22 cellular contexts compared by ENCODE assay signal in genomic region chr7:68425377-68425776, GRCh38.
A peak's percentile ranks its signal among the peaks of the same experiment; 100 is the strongest.
DNase-seq lines count a peak whose midpoint lies in the region; ATAC-seq, FAIRE-seq and TF ChIP-seq lines count a peak whose summit lies in the region.
"Had no signal": no experiment of that assay in that cellular context is flagged by ENCODE, and none has a peak within 500 bp of the region (broad histone marks: within the 10 kb centered on the region; RNA-seq: fewer than 3 reads in every experiment).

No MANE protein-coding gene starts in this region.

- no peak overlapping the region for H3K4me3 Mint-ChIP-seq in CD8-positive, alpha-beta memory T cell
- H3K4me3 Mint-ChIP-seq: activated CD4-positive, alpha-beta memory T cell treated with anti-CD3 and anti-CD28 coated beads, Interleukin-2, amount 10 ng/mL, durations not matched to agents 7 days and 5 days; activated T-cell treated with anti-CD3 and anti-CD28 coated beads, Interleukin-2, amount 50 U/mL, for 24 hours; T-helper 17 cell; WTC11 had no signal

- no peaks in the 10 kb centered on the region for H4K20me1 ChIP-seq in OCI-LY1 (ENCODE audit: insufficient read depth, low read length)

- H2AFZ ChIP-seq in OCI-LY1 (ENCODE audit: low read length), result no peak overlapping the region

- peaks cover 0 to 4% (median 0%) of the 10 kb centered on the region in 3 donors for H3K36me3 Mint-ChIP-seq in CD8-positive, alpha-beta memory T cell
- H3K36me3 Mint-ChIP-seq: WTC11 had no signal

- H3K9ac ChIP-seq in OCI-LY1 (ENCODE audit: low read length), result no peak overlapping the region

- no peak for ATAC-seq in heart left ventricle
- no peak for ATAC-seq in foreskin keratinocyte
- ATAC-seq in esophagus mucosa, result no peak
- ATAC-seq in GM18505 (IDR thresholded peaks at IDR 0.05; ENCODE audit: unreplicated experiment), result no peak
- ATAC-seq: K562, left ventricle myocardium superior, T-helper 17 cell, WTC11 had no signal

- H3K36me3 ChIP-seq in cardiac muscle cell, result no peaks in the 10 kb centered on the region
- H3K36me3 ChIP-seq in heart left ventricle, result no peaks in the 10 kb centered on the region
- no peaks in the 10 kb centered on the region for H3K36me3 ChIP-seq in OCI-LY1 (ENCODE audit: insufficient read depth, low read length)
- no peaks in the 10 kb centered on the region for H3K36me3 ChIP-seq in small intestine (ENCODE audit: control insufficient read depth in 2 of 2, insufficient read depth in 2 of 2, low read length in 2 of 2)
- no peaks in the 10 kb centered on the region for H3K36me3 ChIP-seq in CD8-positive, alpha-beta memory T cell (ENCODE audit: insufficient read depth, low read length)
- H3K36me3 ChIP-seq: ovary, uterus had no signal

- peaks cover 0 to 2% of the 10 kb centered on the region in 2 donors for H3K27me3 Mint-ChIP-seq in CD8-positive, alpha-beta memory T cell
- H3K27me3 Mint-ChIP-seq: activated CD4-positive, alpha-beta memory T cell treated with anti-CD3 and anti-CD28 coated beads, Interleukin-2, amount 10 ng/mL, durations not matched to agents 7 days and 5 days; activated T-cell treated with anti-CD3 and anti-CD28 coated beads, Interleukin-2, amount 50 U/mL, for 24 hours; T-helper 17 cell had no signal

- CTCF ChIA-PET in CD8-positive, alpha-beta memory T cell (lab: Charles Lee), result no interaction called here

- H3K4me3 ChIP-seq in cardiac muscle cell (no peak overlapping the region), heart left ventricle (no peak overlapping the region), OCI-LY1 (ENCODE audit: low read depth, low read length, poor library complexity, severe bottlenecking) (no peak overlapping the region), small intestine (ENCODE audit: low read depth in 1 of 2, low read length in 2 of 2) (no peak overlapping the region)
- H3K4me3 ChIP-seq in CD8-positive, alpha-beta memory T cell (ENCODE audit: low read length), result no peak overlapping the region
- H3K4me3 ChIP-seq: K562, ovary, uterus had no signal

- H3K9me2 ChIP-seq in OCI-LY1 (ENCODE audit: low read depth, low read length), result no peaks in the 10 kb centered on the region

- H3K79me2 ChIP-seq in OCI-LY1 (ENCODE audit: insufficient read depth, low read length), result no peaks in the 10 kb centered on the region

- POLR2A ChIA-PET in CD8-positive, alpha-beta memory T cell (lab: Charles Lee), result no interaction called here

- no peak overlapping the region for H3K27ac Mint-ChIP-seq in CD8-positive, alpha-beta memory T cell
- H3K27ac Mint-ChIP-seq: activated CD4-positive, alpha-beta memory T cell treated with anti-CD3 and anti-CD28 coated beads, Interleukin-2, amount 10 ng/mL, durations not matched to agents 7 days and 5 days; activated T-cell treated with anti-CD3 and anti-CD28 coated beads, Interleukin-2, amount 50 U/mL, for 24 hours; T-helper 17 cell; WTC11 had no signal

- TF ChIP-seq CTCF in cardiac muscle cell (IDR thresholded peaks at IDR 0.05; ENCODE audit: low read depth, low read length) (peak; percentile 43), heart left ventricle (IDR thresholded peaks at IDR 0.05) (peak in 6 of 12 donors; percentile 7 to 33 (median 16)), OCI-LY1 (IDR thresholded peaks at IDR 0.05; ENCODE audit: low read length) (peak; percentile 61), foreskin keratinocyte (conservative IDR thresholded peaks at IDR 0.05) (peak; percentile 3)

- H3F3A ChIP-seq in OCI-LY1 (ENCODE audit: insufficient read depth, low read length), result no peaks in the 10 kb centered on the region

- intact Hi-C loops in heart left ventricle (cut with DNase I), result no loop called here

- no peaks in the 10 kb centered on the region for H3K4me1 Mint-ChIP-seq in CD8-positive, alpha-beta memory T cell
- H3K4me1 Mint-ChIP-seq: activated CD4-positive, alpha-beta memory T cell treated with anti-CD3 and anti-CD28 coated beads, Interleukin-2, amount 10 ng/mL, durations not matched to agents 7 days and 5 days; T-helper 17 cell had no signal

- H3K27me3 ChIP-seq in cardiac muscle cell, result no peaks in the 10 kb centered on the region
- H3K27me3 ChIP-seq in heart left ventricle, result no peaks in the 10 kb centered on the region
- no peaks in the 10 kb centered on the region; the same call in 1 of the 2 replicates for H3K27me3 ChIP-seq in OCI-LY1 (ENCODE audit: insufficient read depth, low read length)
- H3K27me3 ChIP-seq in foreskin keratinocyte, result no peaks in the 10 kb centered on the region
- H3K27me3 ChIP-seq in small intestine (ENCODE audit: control insufficient read depth in 2 of 2, insufficient read depth in 2 of 2, low read length in 2 of 2), result no peaks in the 10 kb centered on the region
- no peaks in the 10 kb centered on the region for H3K27me3 ChIP-seq in CD8-positive, alpha-beta memory T cell (ENCODE audit: insufficient read depth, low read length, poor library complexity, severe bottlenecking)
- H3K27me3 ChIP-seq: ovary, uterus had no signal

- H3K27ac ChIP-seq in cardiac muscle cell, result no peak overlapping the region
- no peak overlapping the region for H3K27ac ChIP-seq in heart left ventricle
- H3K27ac ChIP-seq in OCI-LY1 (ENCODE audit: low read depth, low read length, poor library complexity, severe bottlenecking), result no peak overlapping the region
- H3K27ac ChIP-seq in foreskin keratinocyte, result no peak overlapping the region
- H3K27ac ChIP-seq in small intestine (ENCODE audit: low read depth in 1 of 2, low read length in 1 of 2), result no peak overlapping the region
- no peak overlapping the region for H3K27ac ChIP-seq in CD8-positive, alpha-beta memory T cell (ENCODE audit: low read depth, low read length)
- H3K27ac ChIP-seq: ovary, uterus had no signal

- TF ChIP-seq POLR2A in heart left ventricle (IDR thresholded peaks at IDR 0.05), result no peak
- TF ChIP-seq POLR2A in GM18505 (IDR thresholded peaks at IDR 0.05; ENCODE audit: borderline replicate concordance, extremely low read depth, insufficient read depth, insufficient read length), result no peak

- DNase-seq in cardiac muscle cell (ENCODE audit: low read depth in 1 of 2, low spot score in 1 of 2) (peak in 1 of 2 donors; percentile 35), heart left ventricle (no peak), foreskin keratinocyte (no peak), small intestine (peak; percentile 39)
- no peak for DNase-seq in CD8-positive, alpha-beta memory T cell
- DNase-seq: activated CD4-positive, alpha-beta memory T cell treated with anti-CD3 and anti-CD28 coated beads, Interleukin-2, amount 10 ng/mL, durations not matched to agents 7 days and 5 days; activated naive CD4-positive, alpha-beta T cell treated with anti-CD3 and anti-CD28 coated beads, Interleukin-2, amount 50 U/mL, for 16 hours; activated T-cell treated with anti-CD3 and anti-CD28 coated beads, Interleukin-2, amount 50 U/mL, for 24 hours; Caco-2; foreskin fibroblast; left ventricle myocardium superior; NCI-H1105; ovary; SHP77 treated with DMSO at 0.1 percent for 48 hours; stimulated activated CD4-positive, alpha-beta T cell treated with anti-CD3 and anti-CD28 coated beads, Interleukin-4, amount 100 ng/mL, for 24 hours; T-helper 17 cell; uterus had no signal

- WGBS in heart left ventricle, 4 donors, result 84 to 98% (median 95%) methylated on average over 4 to 6 of the region's 6 CpGs
- WGBS in small intestine, 3 donors, result 45 to 81% (median 62%) methylated on average over 6 of the region's 6 CpGs

- H3K9me3 ChIP-seq in cardiac muscle cell (ENCODE audit: low read depth), result no peaks in the 10 kb centered on the region
- no peaks in the 10 kb centered on the region for H3K9me3 ChIP-seq in heart left ventricle
- no peaks in the 10 kb centered on the region for H3K9me3 ChIP-seq in OCI-LY1 (ENCODE audit: low read length)
- no peaks in the 10 kb centered on the region for H3K9me3 ChIP-seq in small intestine (ENCODE audit: control insufficient read depth, low read depth)
- no peaks in the 10 kb centered on the region for H3K9me3 ChIP-seq in CD8-positive, alpha-beta memory T cell (ENCODE audit: low read length)
- H3K9me3 ChIP-seq: Caco-2, ovary, uterus had no signal

- peaks cover 0 to 13% (median 10%) of the 10 kb centered on the region in 5 donors for H3K9me3 Mint-ChIP-seq in CD8-positive, alpha-beta memory T cell

- H3K4me2 ChIP-seq in OCI-LY1 (ENCODE audit: low read length), result no peak overlapping the region

- H3K4me1 ChIP-seq in cardiac muscle cell (ENCODE audit: low read depth) (no peaks in the 10 kb centered on the region), heart left ventricle (peaks cover 0 to 5% (median 0%) of the 10 kb centered on the region in 12 donors), OCI-LY1 (ENCODE audit: insufficient read depth, low read length, severe bottlenecking) (no peaks in the 10 kb centered on the region), foreskin keratinocyte (no peaks in the 10 kb centered on the region), small intestine (ENCODE audit: control insufficient read depth in 2 of 2, insufficient read depth in 1 of 2, low read depth in 1 of 2, low read length in 1 of 2) (no peaks in the 10 kb centered on the region)
- H3K4me1 ChIP-seq in CD8-positive, alpha-beta memory T cell (ENCODE audit: insufficient read depth, low read length), result no peaks in the 10 kb centered on the region
- H3K4me1 ChIP-seq: Caco-2, uterus had no signal

- FAIRE-seq in small intestine (lab: Jason Lieb, UNC), result no peak
- FAIRE-seq: K562 had no signal
